ENCODE assay signal across 8 cellular contexts in genomic region chr3:115040673-115041286, GRCh38.
DNase-seq lines count a peak whose midpoint lies in the region; ATAC-seq and TF ChIP-seq lines count a peak whose summit lies in the region.

No MANE protein-coding gene starts in this region.

- CTCF ChIA-PET in activated CD8-positive, alpha-beta memory T cell treated with anti-CD3 and anti-CD28 coated beads, Interleukin-2, amount 10 ng/mL, durations not matched to agents 7 days and 5 days (lab: Charles Lee) = interaction anchor here (1.0 to 1.3 kb wide), 2 partner anchors 128 to 474 kb away, joined by 3 read pairs; no protein-coding TSS in a partner anchor

- DNase-seq in activated CD8-positive, alpha-beta memory T cell treated with anti-CD3 and anti-CD28 coated beads, Interleukin-2, amount 10 ng/mL, durations not matched to agents 7 days and 5 days = peak; percentile 47
- no peak for DNase-seq in activated CD8-positive, alpha-beta memory T cell treated with anti-CD3 and anti-CD28 coated beads for 24 hours
- peak in 1 of 2 experiments; percentile 24 for DNase-seq in HL-60 (ENCODE audit: low read depth in 1 of 2, low spot score in 1 of 2)
- DNase-seq in SK-N-DZ (ENCODE audit: low spot score) = peak; percentile 11
- no peak for DNase-seq in chondrocyte (ENCODE audit: low spot score)
- peak; percentile 15 to 32 for DNase-seq in memory B cell (ENCODE audit: low spot score in 2 of 2)
- peak; percentile 19 to 66 for DNase-seq in tibial nerve (ENCODE audit: low spot score in 2 of 2)

- H3K36me3 Mint-ChIP-seq in activated CD8-positive, alpha-beta memory T cell treated with anti-CD3 and anti-CD28 coated beads, Interleukin-2, amount 10 ng/mL, durations not matched to agents 7 days and 5 days = no peaks in the 10 kb centered on the region
- H3K36me3 Mint-ChIP-seq in chondrocyte (ENCODE audit: low read depth) (no peaks in the 10 kb centered on the region), memory B cell (peaks cover 2% of the 10 kb centered on the region)

- no peaks in the 10 kb centered on the region for H3K9me3 Mint-ChIP-seq in activated CD8-positive, alpha-beta memory T cell treated with anti-CD3 and anti-CD28 coated beads, Interleukin-2, amount 10 ng/mL, durations not matched to agents 7 days and 5 days (ENCODE audit: low read depth)
- H3K9me3 Mint-ChIP-seq in chondrocyte (ENCODE audit: low read depth) (no peaks in the 10 kb centered on the region), memory B cell (no peaks in the 10 kb centered on the region)

- WGBS in tibial nerve, 2 donors = 47 to 51% methylated on average over 4 of the region's 4 CpGs

- TF ChIP-seq CTCF in HL-60 (IDR thresholded peaks at IDR 0.05; ENCODE audit: insufficient read depth, low read length) (peak; percentile 45), chondrocyte (IDR thresholded peaks at IDR 0.05) (peak; percentile 85), tibial nerve (IDR thresholded peaks at IDR 0.05) (peak; percentile 29 to 74 (median 46))

- H3K36me3 ChIP-seq in tibial nerve = no peaks in the 10 kb centered on the region

- H3K4me1 ChIP-seq in tibial nerve = peaks cover 0 to 42% (median 7%) of the 10 kb centered on the region in 4 donors

- no peak overlapping the region for H3K27ac Mint-ChIP-seq in activated CD8-positive, alpha-beta memory T cell treated with anti-CD3 and anti-CD28 coated beads, Interleukin-2, amount 10 ng/mL, durations not matched to agents 7 days and 5 days
- no peak overlapping the region for H3K27ac Mint-ChIP-seq in chondrocyte (ENCODE audit: unreplicated experiment)
- no peak overlapping the region for H3K27ac Mint-ChIP-seq in memory B cell

- no peaks in the 10 kb centered on the region for H3K27me3 Mint-ChIP-seq in activated CD8-positive, alpha-beta memory T cell treated with anti-CD3 and anti-CD28 coated beads, Interleukin-2, amount 10 ng/mL, durations not matched to agents 7 days and 5 days
- H3K27me3 Mint-ChIP-seq in chondrocyte (ENCODE audit: low read depth) (no peaks in the 10 kb centered on the region), memory B cell (no peaks in the 10 kb centered on the region)

- TF ChIP-seq EP300 in tibial nerve (IDR thresholded peaks at IDR 0.05) = no peak

- peak; percentile 51 for ATAC-seq in activated CD8-positive, alpha-beta memory T cell treated with anti-CD3 and anti-CD28 coated beads, Interleukin-2, amount 10 ng/mL, durations not matched to agents 7 days and 5 days
- ATAC-seq in memory B cell (ENCODE audit: low read depth) (peak; percentile 60), HG03469 (IDR thresholded peaks at IDR 0.05; ENCODE audit: unreplicated experiment) (no peak)

- no peaks in the 10 kb centered on the region for H3K4me1 Mint-ChIP-seq in activated CD8-positive, alpha-beta memory T cell treated with anti-CD3 and anti-CD28 coated beads, Interleukin-2, amount 10 ng/mL, durations not matched to agents 7 days and 5 days
- H3K4me1 Mint-ChIP-seq in chondrocyte (ENCODE audit: low read depth) (peaks cover 19% of the 10 kb centered on the region), memory B cell (peaks cover 10% of the 10 kb centered on the region)

- H3K9me3 ChIP-seq in tibial nerve = no peaks in the 10 kb centered on the region

- no peaks in the 10 kb centered on the region for H3K27me3 ChIP-seq in HL-60 (ENCODE audit: insufficient read depth, poor library complexity, severe bottlenecking)
- no peaks in the 10 kb centered on the region for H3K27me3 ChIP-seq in tibial nerve

- H3K4me3 ChIP-seq in HL-60 (replicated peaks; ENCODE audit: insufficient read depth, low read length) (no peak overlapping the region), tibial nerve (no peak overlapping the region)

- H3K27ac ChIP-seq in HL-60 (replicated peaks) = no peak overlapping the region
- H3K27ac ChIP-seq in tibial nerve = peak overlapping the region in 2 of 4 donors; percentile 80 to 85

- TF ChIP-seq POLR2A in tibial nerve (IDR thresholded peaks at IDR 0.05) = no peak

- no peak overlapping the region for H3K4me3 Mint-ChIP-seq in activated CD8-positive, alpha-beta memory T cell treated with anti-CD3 and anti-CD28 coated beads, Interleukin-2, amount 10 ng/mL, durations not matched to agents 7 days and 5 days
- H3K4me3 Mint-ChIP-seq in chondrocyte (ENCODE audit: unreplicated experiment) (no peak overlapping the region), memory B cell (no peak overlapping the region)

Comparison
In these comparisons a context has a peak if more than half of its experiments do, and no peak if none do; other contexts are left out.
1. DNase-seq: peak in activated CD8-positive, alpha-beta memory T cell treated with anti-CD3 and anti-CD28 coated beads, Interleukin-2, amount 10 ng/mL, durations not matched to agents 7 days and 5 days (single experiment), SK-N-DZ (single experiment), memory B cell (2 of 2) and tibial nerve (2 of 2); none in activated CD8-positive, alpha-beta memory T cell treated with anti-CD3 and anti-CD28 coated beads for 24 hours (single experiment) and chondrocyte (single experiment).
2. Peak in every context shown above with its lines, with median percentiles within 50 percentile points of each other: CTCF ChIP-seq.